In genomic region chr20:63274381-63275228, GRCh38 we compare ENCODE assay signal across 10 cellular contexts. TPM values are rescaled to one million over a fixed set of nuclear protein-coding genes. Genes with fewer than 3 reads are reported as not detected.
A peak's percentile ranks its signal among the peaks of the same experiment; 100 is the strongest.
DNase-seq lines count a peak whose midpoint lies in the region; ATAC-seq and TF ChIP-seq lines count a peak whose summit lies in the region.
"Had no signal": no experiment of that assay in that cellular context is flagged by ENCODE, and none has a peak within 500 bp of the region (broad histone marks: within the 10 kb centered on the region; RNA-seq: fewer than 3 reads in every experiment).

No MANE protein-coding gene starts in this region.

- H3K27ac ChIP-seq in CD4-positive, alpha-beta T cell (ENCODE audit: low read depth, low read length): no peak overlapping the region
- H3K27ac ChIP-seq: HL-60 had no signal

- H3K36me3 Mint-ChIP-seq in CD4-positive, alpha-beta T cell (ENCODE audit: low read depth): peaks cover 33% of the 10 kb centered on the region

- H3K27ac Mint-ChIP-seq in CD4-positive, alpha-beta T cell: no peak overlapping the region

- ATAC-seq in CD4-positive, alpha-beta T cell (ENCODE audit: poor library complexity): no peak
- ATAC-seq in HG03175 (IDR thresholded peaks at IDR 0.05; ENCODE audit: unreplicated experiment): no peak

- H3K4me3 Mint-ChIP-seq in CD4-positive, alpha-beta T cell: peak overlapping the region; percentile 72

- CTCF ChIA-PET in CD4-positive, alpha-beta T cell (lab: Charles Lee): no interaction called here

- intact Hi-C loops in CD4-positive, alpha-beta T cell (cut with DNase I, micrococcal nuclease): loop anchor here in 1 of 2 experiments (5.0 kb wide), 3 partner anchors 337 to 867 kb away; partner anchors contain the start of genes CABLES2, GID8 and SLCO4A1

- H3K4me1 Mint-ChIP-seq in CD4-positive, alpha-beta T cell (ENCODE audit: low read depth): peaks cover 31% of the 10 kb centered on the region

- no peaks in the 10 kb centered on the region for H3K27me3 Mint-ChIP-seq in CD4-positive, alpha-beta T cell

- POLR2A ChIA-PET in CD4-positive, alpha-beta T cell (lab: Charles Lee): no interaction called here

- H3K9me3 Mint-ChIP-seq in CD4-positive, alpha-beta T cell: no peaks in the 10 kb centered on the region

- DNase-seq in CD4-positive, alpha-beta T cell: no peak
- DNase-seq in RPMI7951 (ENCODE audit: low read depth) (peak; percentile 22), iris pigment epithelial cell (ENCODE audit: low read depth) (peak; percentile 22), HuH-7.5 (ENCODE audit: low spot score) (no peak), NAMALWA (ENCODE audit: low spot score) (no peak)
- DNase-seq: activated CD4-positive, alpha-beta T cell treated with anti-CD3 and anti-CD28 coated beads, Interleukin-2, amount 50 U/mL, for 48 hours; mucosa of descending colon; NCI-H446 treated with DMSO at 0.1 percent for 48 hours had no signal

- no peaks in the 10 kb centered on the region for H3K27me3 ChIP-seq in CD4-positive, alpha-beta T cell (ENCODE audit: control insufficient read depth, insufficient read depth, low read length)

- H3K9me3 ChIP-seq in CD4-positive, alpha-beta T cell (ENCODE audit: control insufficient read depth, low read length): no peaks in the 10 kb centered on the region
- H3K9me3 ChIP-seq: mucosa of descending colon had no signal

- no peak for TF ChIP-seq CTCF in CD4-positive, alpha-beta T cell (IDR thresholded peaks at IDR 0.05)

RNA-seq across cellular contexts. Expression of gene ARFGAP1, which starts 2.0 kb away (rescaled TPM):
- total RNA-seq in CD4-positive, alpha-beta T cell: 100 to 1,000 TPM; 120 TPM
- total RNA-seq in RPMI7951 (2014; rRNA removed; shearing (Covaris generic)): 29.0 and 35.7 TPM in 2 replicates

RNA-seq across cellular contexts. Expression of gene COL20A1, which starts 18.4 kb away (rescaled TPM):
- total RNA-seq in CD4-positive, alpha-beta T cell: under 1 TPM in 1 of 2 experiments, not detected in 1; 0.03 TPM
- total RNA-seq in RPMI7951 (2014; rRNA removed; shearing (Covaris generic)): not detected in 2 replicates
- total RNA-seq: mucosa of descending colon had no signal

RNA-seq across cellular contexts. Expression of gene NKAIN4, which starts 20.3 kb away (rescaled TPM):
- not detected for total RNA-seq in CD4-positive, alpha-beta T cell
- not detected in 2 replicates for total RNA-seq in RPMI7951 (2014; rRNA removed; shearing (Covaris generic))

RNA-seq across cellular contexts. Expression of gene BIRC7, which starts 38.9 kb away (rescaled TPM):
- not detected for total RNA-seq in CD4-positive, alpha-beta T cell
- total RNA-seq in RPMI7951 (2014; rRNA removed; shearing (Covaris generic)): not detected in 2 replicates

RNA-seq across cellular contexts. Expression of gene YTHDF1, which starts 58.7 kb away (rescaled TPM):
- 10 to 100 TPM; 43.7 to 44.1 TPM for total RNA-seq in CD4-positive, alpha-beta T cell
- 21.2 and 22.1 TPM in 2 replicates for total RNA-seq in RPMI7951 (2014; rRNA removed; shearing (Covaris generic))

Comparison
In these comparisons a context has a peak if more than half of its experiments do, and no peak if none do; other contexts are left out.
1. DNase-seq: peak in RPMI7951 (single experiment) and iris pigment epithelial cell (single experiment); none in CD4-positive, alpha-beta T cell (0 of 10), HuH-7.5 (single experiment) and NAMALWA (single experiment).